23 cellular contexts compared by ENCODE assay signal in the genomic region with DNA sequence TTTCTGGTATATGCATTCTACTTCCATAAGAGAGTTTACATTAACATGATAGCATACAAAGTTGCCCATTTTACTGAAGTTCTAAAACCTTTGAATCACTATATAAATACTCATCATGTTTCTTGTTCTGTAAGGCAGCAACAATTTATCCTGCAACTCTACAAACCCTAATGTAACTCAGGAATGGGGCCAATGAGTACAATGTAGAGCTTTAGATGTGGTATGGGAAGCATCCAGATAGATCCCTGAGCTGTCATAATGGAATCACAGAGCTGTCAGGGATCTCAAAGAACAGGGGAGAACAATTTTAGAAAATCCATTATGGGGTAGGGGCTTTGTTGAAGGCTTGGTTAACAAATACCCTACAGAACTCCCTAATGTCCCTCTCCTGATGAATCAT.
"Had no signal": no experiment of that assay in that cellular context is flagged by ENCODE, and none has a peak within 500 bp of the region (broad histone marks: within the 10 kb centered on the region; RNA-seq: fewer than 3 reads in every experiment).

No MANE protein-coding gene starts in this region.

- DNase-seq: effector memory CD4-positive, alpha-beta T cell; foreskin keratinocyte; immature natural killer cell; left lung; lower lobe of right lung; natural killer cell; occipital lobe; psoas muscle; retina; right lobe of liver; spleen; stimulated activated CD4-positive, alpha-beta T cell treated with anti-CD3 and anti-CD28 coated beads, Interleukin-15, amount 100 ng/mL, for 24 hours; stimulated activated CD4-positive, alpha-beta T cell treated with anti-CD3 and anti-CD28 coated beads, Interleukin-1b, Interleukin-23, amount 100 ng/mL, for 48 hours; stimulated activated CD4-positive, alpha-beta T cell treated with anti-CD3 and anti-CD28 coated beads, Interleukin-4, amount 100 ng/mL, for 24 hours; stimulated activated naive B cell treated with anti-CD40 and anti-IgM and Interleukin-4, amounts not matched to agents 10 μg/mL and 1 μg/mL and 100 μg/mL, for 72 hours; stimulated activated naive CD8-positive, alpha-beta T cell treated with anti-CD3 and anti-CD28 coated beads, Interleukin-15, amount 100 ng/mL, for 72 hours; substantia nigra had no signal

- H3K36me3 ChIP-seq: left lung, lower lobe of right lung, right lobe of liver, spleen had no signal

- H3K36me3 Mint-ChIP-seq: immature natural killer cell; memory B cell; mesothelial cell of epicardium; natural killer cell; stimulated activated naive B cell treated with anti-CD40 and anti-IgM and Interleukin-4, amounts not matched to agents 10 μg/mL and 1 μg/mL and 100 μg/mL, for 72 hours had no signal

- H3K27ac Mint-ChIP-seq: immature natural killer cell; memory B cell; mesothelial cell of epicardium; natural killer cell; stimulated activated naive B cell treated with anti-CD40 and anti-IgM and Interleukin-4, amounts not matched to agents 10 μg/mL and 1 μg/mL and 100 μg/mL, for 72 hours; stimulated activated naive CD8-positive, alpha-beta T cell treated with anti-CD3 and anti-CD28 coated beads, Interleukin-15, amount 100 ng/mL, for 72 hours had no signal

- ATAC-seq: esophagus mucosa; foreskin keratinocyte; left lung; lower lobe of right lung; natural killer cell; psoas muscle; right lobe of liver; stimulated activated naive B cell treated with anti-CD40 and anti-IgM and Interleukin-4, amounts not matched to agents 10 μg/mL and 1 μg/mL and 100 μg/mL, for 72 hours; stimulated activated naive CD8-positive, alpha-beta T cell treated with anti-CD3 and anti-CD28 coated beads, Interleukin-15, amount 100 ng/mL, for 72 hours had no signal

- H3K9me3 ChIP-seq: left lung, lower lobe of right lung, psoas muscle, right lobe of liver, spleen had no signal

- H3K4me1 ChIP-seq: foreskin keratinocyte, left lung, lower lobe of right lung, psoas muscle, right lobe of liver, spleen had no signal

- H3K9me3 Mint-ChIP-seq: memory B cell; natural killer cell; neural crest cell; stimulated activated naive B cell treated with anti-CD40 and anti-IgM and Interleukin-4, amounts not matched to agents 10 μg/mL and 1 μg/mL and 100 μg/mL, for 72 hours; stimulated activated naive CD8-positive, alpha-beta T cell treated with anti-CD3 and anti-CD28 coated beads, Interleukin-15, amount 100 ng/mL, for 72 hours had no signal

- H3K4me3 ChIP-seq: left lung, lower lobe of right lung, psoas muscle, right lobe of liver, spleen had no signal

- H3K4me3 Mint-ChIP-seq: immature natural killer cell; memory B cell; mesothelial cell of epicardium; natural killer cell; neural crest cell; stimulated activated naive B cell treated with anti-CD40 and anti-IgM and Interleukin-4, amounts not matched to agents 10 μg/mL and 1 μg/mL and 100 μg/mL, for 72 hours; stimulated activated naive CD8-positive, alpha-beta T cell treated with anti-CD3 and anti-CD28 coated beads, Interleukin-15, amount 100 ng/mL, for 72 hours had no signal

- H3K4me1 Mint-ChIP-seq: immature natural killer cell; memory B cell; mesothelial cell of epicardium; natural killer cell; neural crest cell; stimulated activated naive B cell treated with anti-CD40 and anti-IgM and Interleukin-4, amounts not matched to agents 10 μg/mL and 1 μg/mL and 100 μg/mL, for 72 hours; stimulated activated naive CD8-positive, alpha-beta T cell treated with anti-CD3 and anti-CD28 coated beads, Interleukin-15, amount 100 ng/mL, for 72 hours had no signal

- H3K27me3 ChIP-seq: foreskin keratinocyte, left lung, right lobe of liver had no signal

- FAIRE-seq: endometrium, keratinocyte had no signal

- H3K27ac ChIP-seq: foreskin keratinocyte, left lung, lower lobe of right lung, psoas muscle, right lobe of liver, spleen had no signal
